Comparison of ENCODE assay signal across 8 cellular contexts in the genomic region with DNA sequence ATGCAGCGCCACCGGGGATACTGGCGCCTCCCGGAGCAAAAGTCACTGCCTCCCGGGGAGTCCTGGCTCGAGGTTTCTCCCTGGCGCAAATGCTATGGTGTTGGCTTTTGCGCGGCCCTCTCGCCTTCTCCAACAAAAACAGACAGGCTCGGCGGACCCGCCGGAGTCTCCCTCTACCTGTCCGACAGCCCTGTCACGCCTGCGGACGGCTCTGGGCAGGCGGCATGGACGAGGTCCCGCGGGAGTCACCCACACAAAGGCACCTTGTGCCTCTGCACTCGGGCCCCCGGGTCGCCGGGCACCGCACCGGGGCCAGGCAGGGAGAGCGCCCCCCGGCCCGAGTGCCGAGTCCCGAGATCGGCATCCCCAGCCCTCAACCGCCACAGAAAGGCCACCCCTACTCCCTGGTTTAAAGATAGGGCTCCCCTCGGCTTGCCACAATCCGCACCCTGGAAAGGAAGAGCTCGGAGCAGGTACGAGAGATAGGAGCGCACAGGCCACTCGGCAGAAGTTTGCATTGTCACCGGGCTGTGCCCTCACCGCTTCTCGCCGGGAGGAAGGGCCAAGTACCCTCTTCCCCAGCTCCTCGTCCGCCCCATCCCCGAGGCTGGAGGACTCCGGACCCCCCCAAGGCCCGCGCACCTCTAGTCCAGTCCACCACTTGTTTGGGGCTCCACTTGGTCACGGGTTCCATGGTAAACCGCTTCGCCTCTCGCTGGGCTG. TPM values are rescaled to one million over a fixed set of nuclear protein-coding genes. Genes with fewer than 3 reads are reported as not detected.
A peak's percentile ranks its signal among the peaks of the same experiment; 100 is the strongest.
DNase-seq lines count a peak whose midpoint lies in the region; ATAC-seq, FAIRE-seq and TF ChIP-seq lines count a peak whose summit lies in the region.

No MANE protein-coding gene starts in this region.

- H3K27me3 Mint-ChIP-seq in astrocyte (ENCODE audit: low read depth, unreplicated experiment), result no peaks in the 10 kb centered on the region

- peak overlapping the region; percentile 83 for H3K4me3 ChIP-seq in LNCaP clone FGC (ENCODE audit: low read depth, low read length)
- peak overlapping the region; percentile 83 for H3K4me3 ChIP-seq in astrocyte (ENCODE audit: insufficient read depth, low read depth, low read length)

- H3K4me1 Mint-ChIP-seq in astrocyte (ENCODE audit: low read depth, unreplicated experiment), result peaks cover 21% of the 10 kb centered on the region
- H3K4me1 Mint-ChIP-seq in stimulated activated effector memory CD8-positive, alpha-beta T cell treated with anti-CD3 and anti-CD28 coated beads, Interleukin-12 subunit alpha, Interleukin-12 subunit beta, amount 100 ng/mL, for 72 hours, result peaks cover 6% of the 10 kb centered on the region

- peak overlapping the region; percentile 88 for H3K27ac ChIP-seq in astrocyte (ENCODE audit: low read depth, low read length)

- H3K9ac ChIP-seq in astrocyte (ENCODE audit: low read length), result peak overlapping the region; percentile 90

- FAIRE-seq in astrocyte (lab: Jason Lieb, UNC), result no peak

- peaks cover 16% of the 10 kb centered on the region for H3K4me1 ChIP-seq in astrocyte (ENCODE audit: insufficient read depth, low read length)

- peaks cover 42% of the 10 kb centered on the region for H3K79me2 ChIP-seq in astrocyte (ENCODE audit: insufficient read depth, low read length)

- H3K9me3 Mint-ChIP-seq in astrocyte (ENCODE audit: unreplicated experiment), result no peaks in the 10 kb centered on the region
- H3K9me3 Mint-ChIP-seq in stimulated activated effector memory CD8-positive, alpha-beta T cell treated with anti-CD3 and anti-CD28 coated beads, Interleukin-12 subunit alpha, Interleukin-12 subunit beta, amount 100 ng/mL, for 72 hours, result no peaks in the 10 kb centered on the region

- peak; percentile 39 for DNase-seq in GM03348 (ENCODE audit: low spot score)
- no peak for DNase-seq in LNCaP clone FGC (ENCODE audit: low read depth)
- peak; percentile 36 for DNase-seq in astrocyte (ENCODE audit: low read depth)
- peak; percentile 29 for DNase-seq in iPS-NIHi7 (ENCODE audit: extremely low spot score)
- DNase-seq in stimulated activated effector memory CD8-positive, alpha-beta T cell treated with anti-CD3 and anti-CD28 coated beads, Interleukin-12 subunit alpha, Interleukin-12 subunit beta, amount 100 ng/mL, for 72 hours (ENCODE audit: low spot score in 2 of 2), result no peak
- no peak for DNase-seq in NCI-H2029 (lab: John Stamatoyannopoulos, UW)
- no peak for DNase-seq in occipital lobe (lab: John Stamatoyannopoulos, UW)

- ATAC-seq in GM21717 (IDR thresholded peaks at IDR 0.05; ENCODE audit: unreplicated experiment), result peak; percentile 33
- ATAC-seq in stimulated activated effector memory CD8-positive, alpha-beta T cell treated with anti-CD3 and anti-CD28 coated beads, Interleukin-12 subunit alpha, Interleukin-12 subunit beta, amount 100 ng/mL, for 72 hours, result peak; percentile 36

- H3K4me2 ChIP-seq in astrocyte (ENCODE audit: low read length), result peak overlapping the region; percentile 94

- H3K4me3 Mint-ChIP-seq in astrocyte (ENCODE audit: unreplicated experiment), result peak overlapping the region; percentile 87
- peak overlapping the region; percentile 58 for H3K4me3 Mint-ChIP-seq in stimulated activated effector memory CD8-positive, alpha-beta T cell treated with anti-CD3 and anti-CD28 coated beads, Interleukin-12 subunit alpha, Interleukin-12 subunit beta, amount 100 ng/mL, for 72 hours

- TF ChIP-seq CTCF in LNCaP clone FGC (IDR thresholded peaks at IDR 0.05; ENCODE audit: control insufficient read depth, extremely low read depth, insufficient read depth), result 0 out of 2 replicates have a peak, but pooled peaks have one; percentile 0
- TF ChIP-seq CTCF in astrocyte (IDR thresholded peaks at IDR 0.05; ENCODE audit: insufficient read depth, low read depth, low read length), result no peak

- peak overlapping the region; percentile 12 for H3K27ac Mint-ChIP-seq in astrocyte (ENCODE audit: unreplicated experiment)
- no peak overlapping the region for H3K27ac Mint-ChIP-seq in stimulated activated effector memory CD8-positive, alpha-beta T cell treated with anti-CD3 and anti-CD28 coated beads, Interleukin-12 subunit alpha, Interleukin-12 subunit beta, amount 100 ng/mL, for 72 hours

- no peaks in the 10 kb centered on the region for H3K9me3 ChIP-seq in astrocyte (ENCODE audit: insufficient read depth, low read depth, low read length)

- H3K36me3 ChIP-seq in astrocyte (ENCODE audit: insufficient read depth, low read length), result no peaks in the 10 kb centered on the region

- peaks cover 25% of the 10 kb centered on the region for H4K20me1 ChIP-seq in astrocyte (ENCODE audit: insufficient read depth, low read length)

- peak overlapping the region; percentile 78 for H2AFZ ChIP-seq in astrocyte (ENCODE audit: low read depth, low read length)

- H3K36me3 Mint-ChIP-seq in astrocyte (ENCODE audit: low read depth, unreplicated experiment), result peaks cover 3% of the 10 kb centered on the region
- no peaks in the 10 kb centered on the region for H3K36me3 Mint-ChIP-seq in stimulated activated effector memory CD8-positive, alpha-beta T cell treated with anti-CD3 and anti-CD28 coated beads, Interleukin-12 subunit alpha, Interleukin-12 subunit beta, amount 100 ng/mL, for 72 hours

- H3K27me3 ChIP-seq in astrocyte (ENCODE audit: insufficient read depth, low read length), result no peaks in the 10 kb centered on the region

RNA-seq across cellular contexts. Expression of a gene that starts 0.9 kb away (rescaled TPM):
- total RNA-seq in astrocyte (11.1 and 12.5 TPM in 2 replicates), occipital lobe (3.0 TPM)

Comparison
In these comparisons a context has a peak if more than half of its experiments do, and no peak if none do; other contexts are left out.
1. DNase-seq: peak in GM03348 (single experiment), astrocyte (single experiment) and iPS-NIHi7 (single experiment); none in LNCaP clone FGC (single experiment), stimulated activated effector memory CD8-positive, alpha-beta T cell treated with anti-CD3 and anti-CD28 coated beads, Interleukin-12 subunit alpha, Interleukin-12 subunit beta, amount 100 ng/mL, for 72 hours (0 of 2), NCI-H2029 (single experiment) and occipital lobe (single experiment).